In the genomic region with DNA sequence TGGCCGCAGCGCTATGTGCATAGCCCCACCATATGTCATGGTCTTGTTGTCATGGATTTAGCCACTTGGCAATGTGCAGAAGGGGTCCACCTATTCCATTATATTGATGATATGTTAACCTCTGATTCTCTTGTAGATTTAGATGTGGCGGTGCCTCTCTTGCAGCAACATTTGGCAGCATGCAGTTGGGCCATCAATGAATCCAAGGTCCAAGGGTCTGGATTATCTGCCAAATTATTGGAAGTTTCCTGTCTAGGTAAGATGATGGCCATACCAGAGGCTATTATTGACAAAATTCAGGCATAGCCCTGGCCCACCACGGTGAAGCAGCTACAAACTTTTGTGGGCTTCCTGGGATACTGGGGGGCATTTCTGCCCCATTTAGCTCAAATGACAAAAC, we compare ENCODE assay signal across 2 cellular contexts.
TF ChIP-seq lines count a peak whose summit lies in the region.

No MANE protein-coding gene starts in this region.

TF ChIP-seq in liver, 16 proteins besides CTCF, POLR2A, EP300 and RAD21:
- TF ChIP-seq HNF4G (IDR thresholded peaks at IDR 0.05) (no peak), HNF4A (conservative IDR thresholded peaks at IDR 0.05) (peak; percentile 55 to 62), EGR1 (IDR thresholded peaks at IDR 0.05; ENCODE audit: low read depth in 2 of 2) (no peak)

TF ChIP-seq in HepG2, 621 proteins besides CTCF, POLR2A, EP300 and RAD21:
- TF ChIP-seq HES4 (CRISPR knock-in tag; IDR thresholded peaks at IDR 0.05; ENCODE audit: borderline replicate concordance) (no peak), ZNF282 (IDR thresholded peaks at IDR 0.05; ENCODE audit: partially characterized antibody) (no peak), HMGA1 (CRISPR knock-in tag; conservative IDR thresholded peaks at IDR 0.05) (no peak), ZNF850 (CRISPR knock-in tag; conservative IDR thresholded peaks at IDR 0.05) (no peak), SKI (IDR thresholded peaks at IDR 0.05; ENCODE audit: partially characterized antibody) (no peak), SYNCRIP (IDR thresholded peaks at IDR 0.05; ENCODE audit: insufficient read depth, low read depth, low read length) (no peak), PRMT3 (CRISPR knock-in tag; IDR thresholded peaks at IDR 0.05; ENCODE audit: borderline replicate concordance, low read depth) (no peak), ESRRA (CRISPR knock-in tag; IDR thresholded peaks at IDR 0.05; ENCODE audit: low read depth) (no peak), DBP (CRISPR knock-in tag; IDR thresholded peaks at IDR 0.05; ENCODE audit: not compliant biosample characterization) (no peak), ZNF354B (CRISPR knock-in tag; IDR thresholded peaks at IDR 0.05) (no peak), ZNF629 (CRISPR knock-in tag; conservative IDR thresholded peaks at IDR 0.05) (no peak), THYN1 (CRISPR knock-in tag; IDR thresholded peaks at IDR 0.05; ENCODE audit: borderline replicate concordance, low read depth) (no peak), FOXC1 (CRISPR knock-in tag; IDR thresholded peaks at IDR 0.05; ENCODE audit: borderline replicate concordance) (no peak)
- TF ChIP-seq, protein P1, sequence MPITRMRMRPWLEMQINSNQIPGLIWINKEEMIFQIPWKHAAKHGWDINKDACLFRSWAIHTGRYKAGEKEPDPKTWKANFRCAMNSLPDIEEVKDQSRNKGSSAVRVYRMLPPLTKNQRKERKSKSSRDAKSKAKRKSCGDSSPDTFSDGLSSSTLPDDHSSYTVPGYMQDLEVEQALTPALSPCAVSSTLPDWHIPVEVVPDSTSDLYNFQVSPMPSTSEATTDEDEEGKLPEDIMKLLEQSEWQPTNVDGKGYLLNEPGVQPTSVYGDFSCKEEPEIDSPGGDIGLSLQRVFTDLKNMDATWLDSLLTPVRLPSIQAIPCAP (CRISPR knock-in tag; IDR thresholded peaks at IDR 0.05; ENCODE audit: low read depth): no peak
